Comparison of ENCODE assay signal across 1 cellular context in genomic region chr1:55522353-55522903, GRCh38.
TF ChIP-seq lines count a peak whose summit lies in the region.

No MANE protein-coding gene starts in this region.

TF ChIP-seq in HepG2, 621 proteins besides CTCF, POLR2A, EP300 and RAD21 (continued from another document):
- TF ChIP-seq, protein P1, sequence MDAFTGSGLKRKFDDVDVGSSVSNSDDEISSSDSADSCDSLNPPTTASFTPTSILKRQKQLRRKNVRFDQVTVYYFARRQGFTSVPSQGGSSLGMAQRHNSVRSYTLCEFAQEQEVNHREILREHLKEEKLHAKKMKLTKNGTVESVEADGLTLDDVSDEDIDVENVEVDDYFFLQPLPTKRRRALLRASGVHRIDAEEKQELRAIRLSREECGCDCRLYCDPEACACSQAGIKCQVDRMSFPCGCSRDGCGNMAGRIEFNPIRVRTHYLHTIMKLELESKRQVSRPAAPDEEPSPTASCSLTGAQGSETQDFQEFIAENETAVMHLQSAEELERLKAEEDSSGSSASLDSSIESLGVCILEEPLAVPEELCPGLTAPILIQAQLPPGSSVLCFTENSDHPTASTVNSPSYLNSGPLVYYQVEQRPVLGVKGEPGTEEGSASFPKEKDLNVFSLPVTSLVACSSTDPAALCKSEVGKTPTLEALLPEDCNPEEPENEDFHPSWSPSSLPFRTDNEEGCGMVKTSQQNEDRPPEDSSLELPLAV (CRISPR knock-in tag; conservative IDR thresholded peaks at IDR 0.05; ENCODE audit: low read depth), result no peak
